In genomic region chr1:172746091-172746949, GRCh38 we compare ENCODE assay signal across 9 cellular contexts.
DNase-seq lines count a peak whose midpoint lies in the region; ATAC-seq, FAIRE-seq and TF ChIP-seq lines count a peak whose summit lies in the region.
"Had no signal": no experiment of that assay in that cellular context is flagged by ENCODE, and none has a peak within 500 bp of the region (broad histone marks: within the 10 kb centered on the region; RNA-seq: fewer than 3 reads in every experiment).

No MANE protein-coding gene starts in this region.

- H3K27ac ChIP-seq in BLaER1 treated with 17β-estradiol and CSF1 and Interleukin-3, amounts not matched to agents 10 nM and 100 nM, result peak overlapping the region; percentile 3 to 79 (median 68); a peak in 19 of 22 replicates
- H3K27ac ChIP-seq in breast epithelium, result peak overlapping the region; percentile 52 to 70
- H3K27ac ChIP-seq: SK-N-MC had no signal

- peak; percentile 95 for DNase-seq in RCC 7860 (ENCODE audit: low spot score)
- DNase-seq in breast epithelium (ENCODE audit: low spot score in 2 of 2), result peak in 1 of 2 donors; percentile 34
- DNase-seq in medulla oblongata (ENCODE audit: extremely low spot score), result peak; percentile 83
- DNase-seq in iPS-NIHi11 (ENCODE audit: low spot score), result no peak
- DNase-seq in DMS 273 treated with DMSO at 0.1 percent for 48 hours (lab: John Stamatoyannopoulos, UW), result no peak

- H3K27me3 ChIP-seq in BLaER1 treated with 17β-estradiol and CSF1 and Interleukin-3, amounts not matched to agents 10 nM and 100 nM, result peaks cover 0 to 7% (median 0%) of the 10 kb centered on the region in 11 experiments; a peak in 1 of 22 replicates
- H3K27me3 ChIP-seq in breast epithelium, result no peaks in the 10 kb centered on the region

- FAIRE-seq in RCC 7860 (lab: Jason Lieb, UNC), result peak; percentile 97

- TF ChIP-seq CTCF in breast epithelium (IDR thresholded peaks at IDR 0.05), result no peak

- ATAC-seq in GM18909 (IDR thresholded peaks at IDR 0.05; ENCODE audit: poor library complexity, unreplicated experiment) (peak; percentile 86), HG03097 (IDR thresholded peaks at IDR 0.05; ENCODE audit: low FRiP score, unreplicated experiment) (peak; percentile 86)

- no peaks in the 10 kb centered on the region for H3K36me3 ChIP-seq in BLaER1 treated with 17β-estradiol and CSF1 and Interleukin-3, amounts not matched to agents 10 nM and 100 nM
- H3K36me3 ChIP-seq in breast epithelium, result no peaks in the 10 kb centered on the region

- no peak overlapping the region; a peak in 1 of 20 replicates for H3K4me3 ChIP-seq in BLaER1 treated with 17β-estradiol and CSF1 and Interleukin-3, amounts not matched to agents 10 nM and 100 nM
- no peak overlapping the region for H3K4me3 ChIP-seq in breast epithelium
- H3K4me3 ChIP-seq: SK-N-MC had no signal

- peak overlapping the region in 8 of 11 experiments; percentile 8 to 67 (median 45); a peak in 15 of 22 replicates for H3K9ac ChIP-seq in BLaER1 treated with 17β-estradiol and CSF1 and Interleukin-3, amounts not matched to agents 10 nM and 100 nM

- H4K20me1 ChIP-seq in BLaER1 treated with 17β-estradiol and CSF1 and Interleukin-3, amounts not matched to agents 10 nM and 100 nM, result no peaks in the 10 kb centered on the region

- peaks cover 25 to 36% (median 28%) of the 10 kb centered on the region in 10 experiments for H3K4me1 ChIP-seq in BLaER1 treated with 17β-estradiol and CSF1 and Interleukin-3, amounts not matched to agents 10 nM and 100 nM
- H3K4me1 ChIP-seq in breast epithelium, result no peaks in the 10 kb centered on the region

- intact Hi-C loops in breast epithelium (cut with DNase I; ENCODE audit: low total_unique reads), result loop anchor here (10.0 kb wide), 1 partner anchor 678 kb away; no protein-coding TSS in a partner anchor

- peak overlapping the region; percentile 70 to 91 (median 78) for H3K4me2 ChIP-seq in BLaER1 treated with 17β-estradiol and CSF1 and Interleukin-3, amounts not matched to agents 10 nM and 100 nM

- peaks cover 0 to 10% (median 3%) of the 10 kb centered on the region in 11 experiments; a peak in 2 of 22 replicates for H3K9me3 ChIP-seq in BLaER1 treated with 17β-estradiol and CSF1 and Interleukin-3, amounts not matched to agents 10 nM and 100 nM (replicated peaks in 1 of 11)
- H3K9me3 ChIP-seq in breast epithelium, result no peaks in the 10 kb centered on the region

- TF ChIP-seq POLR2A in breast epithelium (IDR thresholded peaks at IDR 0.05), result no peak

Comparison
In these comparisons a context has a peak if more than half of its experiments do, and no peak if none do; other contexts are left out.
1. DNase-seq: peak in RCC 7860 (single experiment) and medulla oblongata (single experiment); none in iPS-NIHi11 (single experiment) and DMS 273 treated with DMSO at 0.1 percent for 48 hours (single experiment).